ENCODE assay signal across 9 cellular contexts in the genomic region with DNA sequence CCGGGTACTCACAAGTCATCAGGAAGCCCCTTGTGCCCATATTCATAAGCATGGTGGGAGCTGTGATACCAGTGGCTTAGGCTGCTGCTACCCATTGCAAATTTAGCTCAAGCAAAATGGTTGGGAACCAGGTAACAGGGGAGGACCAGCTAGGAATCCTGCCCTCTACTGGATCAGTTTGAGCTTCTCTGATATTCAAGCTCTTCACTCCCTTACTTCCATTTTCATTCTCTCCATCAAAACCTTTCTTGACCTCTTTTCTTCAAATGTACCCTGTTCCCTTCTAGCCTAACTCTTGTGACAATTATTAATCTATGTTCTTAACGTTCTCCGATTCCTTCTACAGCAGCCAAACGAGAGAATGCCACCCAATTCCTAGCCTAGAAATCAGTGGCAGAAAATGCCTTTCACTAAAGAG. TPM values are rescaled to one million over a fixed set of nuclear protein-coding genes. Genes with fewer than 3 reads are reported as not detected.
A peak's percentile ranks its signal among the peaks of the same experiment; 100 is the strongest.
DNase-seq lines count a peak whose midpoint lies in the region; ATAC-seq and TF ChIP-seq lines count a peak whose summit lies in the region.
"Had no signal": no experiment of that assay in that cellular context is flagged by ENCODE, and none has a peak within 500 bp of the region (broad histone marks: within the 10 kb centered on the region; RNA-seq: fewer than 3 reads in every experiment).

No MANE protein-coding gene starts in this region.

- H3K27ac ChIP-seq in CD4-positive, CD25-positive, alpha-beta regulatory T cell (ENCODE audit: insufficient read depth, low read length, poor library complexity, severe bottlenecking): peak overlapping the region; percentile 48
- H3K27ac ChIP-seq: SJSA1 had no signal

- H3K27me3 Mint-ChIP-seq in CD4-positive, CD25-positive, alpha-beta regulatory T cell: no peaks in the 10 kb centered on the region
- no peaks in the 10 kb centered on the region for H3K27me3 Mint-ChIP-seq in activated naive CD8-positive, alpha-beta T cell treated with anti-CD3 and anti-CD28 coated beads, Interleukin-2, amount 10 ng/mL, durations not matched to agents 7 days and 5 days

- H3K4me1 Mint-ChIP-seq in CD4-positive, CD25-positive, alpha-beta regulatory T cell: peaks cover 14 to 47% (median 30%) of the 10 kb centered on the region in 4 donors
- H3K4me1 Mint-ChIP-seq in activated naive CD8-positive, alpha-beta T cell treated with anti-CD3 and anti-CD28 coated beads, Interleukin-2, amount 10 ng/mL, durations not matched to agents 7 days and 5 days: peaks cover 10% of the 10 kb centered on the region

- ATAC-seq in CD4-positive, CD25-positive, alpha-beta regulatory T cell (ENCODE audit: low read depth in 2 of 2): peak; percentile 61 to 69
- peak; percentile 76 for ATAC-seq in activated naive CD8-positive, alpha-beta T cell treated with anti-CD3 and anti-CD28 coated beads, Interleukin-2, amount 10 ng/mL, durations not matched to agents 7 days and 5 days (ENCODE audit: low read depth)
- ATAC-seq in omental fat pad (ENCODE audit: low FRiP score) (no peak), GM21825 (IDR thresholded peaks at IDR 0.05; ENCODE audit: unreplicated experiment) (no peak)

- peak in 2 of 3 donors; percentile 48 to 73 for DNase-seq in CD4-positive, CD25-positive, alpha-beta regulatory T cell
- DNase-seq in GM13977 (ENCODE audit: low spot score): peak; percentile 46
- DNase-seq in NCI-H510A (lab: John Stamatoyannopoulos, UW): peak; percentile 8
- DNase-seq in activated naive CD8-positive, alpha-beta T cell treated with anti-CD3 and anti-CD28 coated beads, Interleukin-2, amount 10 ng/mL, durations not matched to agents 7 days and 5 days: no peak
- no peak for DNase-seq in kidney epithelial cell (ENCODE audit: low read depth)
- no peak for DNase-seq in DMS79 (lab: John Stamatoyannopoulos, UW)
- no peak for DNase-seq in omental fat pad (ENCODE audit: low spot score)

- no peak overlapping the region for H3K4me3 Mint-ChIP-seq in CD4-positive, CD25-positive, alpha-beta regulatory T cell
- H3K4me3 Mint-ChIP-seq in activated naive CD8-positive, alpha-beta T cell treated with anti-CD3 and anti-CD28 coated beads, Interleukin-2, amount 10 ng/mL, durations not matched to agents 7 days and 5 days: no peak overlapping the region

- no peaks in the 10 kb centered on the region for H3K9me3 Mint-ChIP-seq in CD4-positive, CD25-positive, alpha-beta regulatory T cell
- H3K9me3 Mint-ChIP-seq in activated naive CD8-positive, alpha-beta T cell treated with anti-CD3 and anti-CD28 coated beads, Interleukin-2, amount 10 ng/mL, durations not matched to agents 7 days and 5 days: no peaks in the 10 kb centered on the region

- peaks cover 51% of the 10 kb centered on the region for H3K36me3 Mint-ChIP-seq in CD4-positive, CD25-positive, alpha-beta regulatory T cell
- peaks cover 26% of the 10 kb centered on the region for H3K36me3 Mint-ChIP-seq in activated naive CD8-positive, alpha-beta T cell treated with anti-CD3 and anti-CD28 coated beads, Interleukin-2, amount 10 ng/mL, durations not matched to agents 7 days and 5 days

- peaks cover 91% of the 10 kb centered on the region for H3K36me3 ChIP-seq in CD4-positive, CD25-positive, alpha-beta regulatory T cell (ENCODE audit: control insufficient read depth, insufficient read depth, low read length)
- peaks cover 3% of the 10 kb centered on the region for H3K36me3 ChIP-seq in kidney epithelial cell (ENCODE audit: control insufficient read depth, insufficient read depth, low read length)

- in situ Hi-C loops in GM13977 (cut with MboI; ENCODE audit: low pct_unique_long_range_greater_than_20kb, low sequenced_read_pairs, unreplicated experiment): no loop called here

- H3K4me3 ChIP-seq in CD4-positive, CD25-positive, alpha-beta regulatory T cell (ENCODE audit: low read depth, low read length): no peak overlapping the region
- no peak overlapping the region for H3K4me3 ChIP-seq in kidney epithelial cell (ENCODE audit: low read depth, low read length)
- H3K4me3 ChIP-seq: SJSA1 had no signal

- TF ChIP-seq CTCF in GM13977 (IDR thresholded peaks at IDR 0.05; ENCODE audit: extremely low read depth, insufficient read depth, missing control alignments) (peak; percentile 47), kidney epithelial cell (IDR thresholded peaks at IDR 0.05; ENCODE audit: insufficient read depth, low read length, poor library complexity, severe bottlenecking) (peak; percentile 58), omental fat pad (IDR thresholded peaks at IDR 0.05) (no peak)

- H3K27ac Mint-ChIP-seq in CD4-positive, CD25-positive, alpha-beta regulatory T cell: peak overlapping the region; percentile 59 to 92 (median 75)
- H3K27ac Mint-ChIP-seq in activated naive CD8-positive, alpha-beta T cell treated with anti-CD3 and anti-CD28 coated beads, Interleukin-2, amount 10 ng/mL, durations not matched to agents 7 days and 5 days: peak overlapping the region; percentile 14

- peaks cover 4% of the 10 kb centered on the region for H3K4me1 ChIP-seq in CD4-positive, CD25-positive, alpha-beta regulatory T cell (ENCODE audit: control insufficient read depth, insufficient read depth, low read length, poor library complexity, severe bottlenecking)

- POLR2A ChIA-PET in activated naive CD8-positive, alpha-beta T cell treated with anti-CD3 and anti-CD28 coated beads, Interleukin-2, amount 10 ng/mL, durations not matched to agents 7 days and 5 days (lab: Charles Lee): interaction anchor here (0.9 to 1.3 kb wide), 3 partner anchors 10 to 141 kb away, joined by 3 to 4 read pairs (median 4); a partner anchor contains a TSS

- no peaks in the 10 kb centered on the region for H3K27me3 ChIP-seq in CD4-positive, CD25-positive, alpha-beta regulatory T cell (ENCODE audit: control insufficient read depth, insufficient read depth, low read length)
- H3K27me3 ChIP-seq in kidney epithelial cell (ENCODE audit: control insufficient read depth, insufficient read depth, low read length): no peaks in the 10 kb centered on the region
- H3K27me3 ChIP-seq: SJSA1 had no signal

- H3K9me3 ChIP-seq in CD4-positive, CD25-positive, alpha-beta regulatory T cell (ENCODE audit: control insufficient read depth in 2 of 2, low read length in 2 of 2): no peaks in the 10 kb centered on the region
- H3K9me3 ChIP-seq: SJSA1 had no signal

RNA-seq across cellular contexts. Expression of a gene that starts 9.7 kb away (rescaled TPM):
- 50.2 TPM for total RNA-seq in CD4-positive, CD25-positive, alpha-beta regulatory T cell
- 100 to 1,000 TPM; 127 to 145 (median 130) TPM for polyA plus RNA-seq in CD4-positive, CD25-positive, alpha-beta regulatory T cell
- total RNA-seq in activated naive CD8-positive, alpha-beta T cell treated with anti-CD3 and anti-CD28 coated beads, Interleukin-2, amount 10 ng/mL, durations not matched to agents 7 days and 5 days: 10 to 100 TPM; 54.0 to 55.5 TPM
- total RNA-seq in kidney epithelial cell (116 and 178 TPM in 2 replicates), omental fat pad (10 to 100 TPM; 63.5 to 87.1 (median 77.7) TPM)

RNA-seq across cellular contexts. Expression of a gene that starts 50.5 kb away (rescaled TPM):
- total RNA-seq in CD4-positive, CD25-positive, alpha-beta regulatory T cell: 8.2 TPM
- 10 to 100 TPM in 3 of 4 donors, 1 to 10 TPM in 1; 9.7 to 12.5 (median 11.2) TPM for polyA plus RNA-seq in CD4-positive, CD25-positive, alpha-beta regulatory T cell
- 10 to 100 TPM; 15.9 to 16.3 TPM for total RNA-seq in activated naive CD8-positive, alpha-beta T cell treated with anti-CD3 and anti-CD28 coated beads, Interleukin-2, amount 10 ng/mL, durations not matched to agents 7 days and 5 days
- total RNA-seq in kidney epithelial cell (11.0 and 11.9 TPM in 2 replicates), omental fat pad (10 to 100 TPM in 2 of 4 donors, 1 to 10 TPM in 2; 6.0 to 16.9 (median 9.7) TPM)

Comparison
In these comparisons a context has a peak if more than half of its experiments do, and no peak if none do; other contexts are left out.
1. ATAC-seq: peak in CD4-positive, CD25-positive, alpha-beta regulatory T cell (2 of 2) and activated naive CD8-positive, alpha-beta T cell treated with anti-CD3 and anti-CD28 coated beads, Interleukin-2, amount 10 ng/mL, durations not matched to agents 7 days and 5 days (single experiment); none in omental fat pad (single experiment) and GM21825 (single experiment).
2. DNase-seq: peak in CD4-positive, CD25-positive, alpha-beta regulatory T cell (2 of 3), GM13977 (single experiment) and NCI-H510A (single experiment); none in activated naive CD8-positive, alpha-beta T cell treated with anti-CD3 and anti-CD28 coated beads, Interleukin-2, amount 10 ng/mL, durations not matched to agents 7 days and 5 days (single experiment), kidney epithelial cell (single experiment), DMS79 (single experiment) and omental fat pad (single experiment).
3. CTCF ChIP-seq: peak in GM13977 (single experiment) and kidney epithelial cell (single experiment); none in omental fat pad (0 of 3).